In genomic region chr11:128905345-128906184, GRCh38 we compare ENCODE assay signal across 1 cellular context.
TF ChIP-seq lines count a peak whose summit lies in the region.

No MANE protein-coding gene starts in this region.

TF ChIP-seq in HepG2, 621 proteins besides CTCF, POLR2A, EP300 and RAD21:
- TF ChIP-seq IKZF1 (IDR thresholded peaks at IDR 0.05) (no peak), ZNF33B (CRISPR knock-in tag; IDR thresholded peaks at IDR 0.05) (no peak), TAF1 (CRISPR knock-in tag; IDR thresholded peaks at IDR 0.05) (no peak), SMYD3 (CRISPR knock-in tag; IDR thresholded peaks at IDR 0.05) (no peak), ONECUT2 (CRISPR knock-in tag; IDR thresholded peaks at IDR 0.05) (no peak), UBTF (CRISPR knock-in tag; IDR thresholded peaks at IDR 0.05) (no peak), ARNTL (CRISPR knock-in tag; IDR thresholded peaks at IDR 0.05) (no peak), CERS6 (CRISPR knock-in tag; IDR thresholded peaks at IDR 0.05) (no peak), YY1 (IDR thresholded peaks at IDR 0.05; ENCODE audit: insufficient read depth, insufficient replicate concordance, low read depth, low read length) (no peak), SP5 (CRISPR knock-in tag; IDR thresholded peaks at IDR 0.05; ENCODE audit: borderline replicate concordance, low read depth) (no peak), ATAD3A (CRISPR knock-in tag; IDR thresholded peaks at IDR 0.05) (no peak), ZFP90 (CRISPR knock-in tag; IDR thresholded peaks at IDR 0.05; ENCODE audit: borderline replicate concordance) (no peak), PAWR (CRISPR knock-in tag; IDR thresholded peaks at IDR 0.05; ENCODE audit: borderline replicate concordance) (no peak), RFXAP (CRISPR knock-in tag; IDR thresholded peaks at IDR 0.05; ENCODE audit: borderline replicate concordance) (no peak), THAP7 (CRISPR knock-in tag; IDR thresholded peaks at IDR 0.05) (no peak), ZNF296 (CRISPR knock-in tag; conservative IDR thresholded peaks at IDR 0.05) (no peak)
- TF ChIP-seq, protein P1, sequence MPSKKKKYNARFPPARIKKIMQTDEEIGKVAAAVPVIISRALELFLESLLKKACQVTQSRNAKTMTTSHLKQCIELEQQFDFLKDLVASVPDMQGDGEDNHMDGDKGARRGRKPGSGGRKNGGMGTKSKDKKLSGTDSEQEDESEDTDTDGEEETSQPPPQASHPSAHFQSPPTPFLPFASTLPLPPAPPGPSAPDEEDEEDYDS (CRISPR knock-in tag; IDR thresholded peaks at IDR 0.05): no peak
